Comparison of ENCODE assay signal across 8 cellular contexts in the genomic region with DNA sequence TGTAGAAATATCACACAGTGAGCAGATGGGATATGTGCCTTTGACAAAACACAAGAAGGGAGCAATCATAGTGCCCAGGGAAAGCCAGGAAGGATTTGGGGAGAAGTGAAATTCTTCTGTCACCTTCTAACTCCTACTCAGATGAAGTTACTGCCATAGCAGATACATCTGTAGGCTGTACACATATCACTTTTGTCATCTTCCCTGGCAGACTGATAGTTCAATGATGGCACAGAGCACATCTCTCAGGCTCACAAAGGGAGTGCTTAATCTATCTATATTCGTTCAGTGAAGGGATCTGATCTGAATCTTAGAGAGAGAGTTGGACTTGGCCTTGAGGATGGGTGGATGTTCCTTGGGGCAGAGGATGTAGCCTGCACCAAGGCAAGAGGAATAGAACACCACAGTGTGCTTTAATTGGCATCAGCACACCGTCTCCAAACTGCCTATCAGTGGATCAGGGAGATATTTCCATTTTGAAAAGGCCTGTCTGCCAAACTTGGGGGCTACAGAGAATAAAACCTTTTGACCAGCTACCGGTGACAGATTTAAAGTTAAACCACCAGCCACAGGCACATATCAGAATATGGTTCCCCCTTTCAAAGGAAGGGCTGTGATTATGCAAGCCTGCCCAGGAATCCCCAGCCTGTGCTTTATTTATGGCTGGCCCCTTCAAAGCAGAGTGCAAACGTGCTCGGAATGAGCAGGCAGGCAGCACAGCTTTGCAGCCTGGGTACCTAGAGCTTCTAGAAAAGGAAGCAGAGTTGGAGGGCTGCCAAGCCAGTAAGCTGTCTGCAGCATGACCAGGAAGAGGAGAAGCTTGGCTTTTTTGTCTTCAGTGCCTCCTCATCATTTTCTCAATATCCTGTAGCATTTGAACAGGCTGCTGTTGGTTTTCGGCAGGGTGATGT.
DNase-seq lines count a peak whose midpoint lies in the region; ATAC-seq and TF ChIP-seq lines count a peak whose summit lies in the region.

No MANE protein-coding gene starts in this region.

- H3K27me3 Mint-ChIP-seq in glutamatergic neuron (ENCODE audit: unreplicated experiment) = peaks cover 1% of the 10 kb centered on the region

- no peaks in the 10 kb centered on the region for H3K4me1 ChIP-seq in vagina

- peak; percentile 72 for ATAC-seq in HG02610 (IDR thresholded peaks at IDR 0.05; ENCODE audit: unreplicated experiment)
- peak; percentile 85 for ATAC-seq in sciatic nerve

- DNase-seq in GM06990 (ENCODE audit: extremely low read depth, insufficient read length) (peak; percentile 35), NCI-H2196 treated with DMSO at 0.1 percent for 48 hours (lab: John Stamatoyannopoulos, UW; ENCODE audit: unreplicated experiment) (peak; percentile 16), fibroblast of mammary gland (ENCODE audit: low read depth) (peak; percentile 24), sciatic nerve (ENCODE audit: low spot score) (peak; percentile 88), vagina (ENCODE audit: extremely low spot score in 2 of 2) (no peak), glutamatergic neuron (no peak)
- DNase-seq in activated CD8-positive, alpha-beta memory T cell treated with anti-CD3 and anti-CD28 coated beads for 4 hours (ENCODE audit: low read depth in 2 of 2) = peak; percentile 33 to 42

- H3K9me3 ChIP-seq in vagina = no peaks in the 10 kb centered on the region

- H3K36me3 ChIP-seq in GM06990 (ENCODE audit: control insufficient read depth, insufficient read depth, low read length) (no peaks in the 10 kb centered on the region), vagina (no peaks in the 10 kb centered on the region)

- TF ChIP-seq POLR2A in vagina (IDR thresholded peaks at IDR 0.05) = no peak

- peaks cover 14% of the 10 kb centered on the region for H3K4me1 Mint-ChIP-seq in glutamatergic neuron (ENCODE audit: low read depth, unreplicated experiment)

- H3K4me3 Mint-ChIP-seq in glutamatergic neuron (ENCODE audit: unreplicated experiment) = no peak overlapping the region

- H3K27ac ChIP-seq in vagina = no peak overlapping the region

- peaks cover 5% of the 10 kb centered on the region for H3K36me3 Mint-ChIP-seq in glutamatergic neuron (ENCODE audit: unreplicated experiment)

- no peak overlapping the region for H3K27ac Mint-ChIP-seq in glutamatergic neuron (ENCODE audit: unreplicated experiment)

- no peaks in the 10 kb centered on the region for H3K27me3 ChIP-seq in GM06990 (replicated peaks; ENCODE audit: control insufficient read depth, insufficient read depth, low read length)
- H3K27me3 ChIP-seq in vagina = no peaks in the 10 kb centered on the region

- peaks cover 4% of the 10 kb centered on the region for H3K9me3 Mint-ChIP-seq in glutamatergic neuron (ENCODE audit: unreplicated experiment)

- no peak for TF ChIP-seq CTCF in GM06990 (IDR thresholded peaks at IDR 0.05; ENCODE audit: insufficient read depth, low read length, poor library complexity, severe bottlenecking)
- no peak for TF ChIP-seq CTCF in fibroblast of mammary gland (conservative IDR thresholded peaks at IDR 0.05; ENCODE audit: control insufficient read depth, insufficient read depth, low read depth, low read length)
- TF ChIP-seq CTCF in vagina (IDR thresholded peaks at IDR 0.05) = no peak
- TF ChIP-seq CTCF in glutamatergic neuron (IDR thresholded peaks at IDR 0.05; ENCODE audit: partially characterized antibody, unreplicated experiment) = no peak

- H3K4me3 ChIP-seq in GM06990 (replicated peaks; ENCODE audit: low read depth, low read length) = no peak overlapping the region
- no peak overlapping the region for H3K4me3 ChIP-seq in fibroblast of mammary gland (ENCODE audit: control insufficient read depth, low read depth, low read length)
- no peak overlapping the region for H3K4me3 ChIP-seq in vagina

- intact Hi-C loops in sciatic nerve (cut with DNase I) (no loop called here), vagina (cut with DNase I) (no loop called here)

Comparison
In these comparisons a context has a peak if more than half of its experiments do, and no peak if none do; other contexts are left out.
1. DNase-seq: peak in GM06990 (single experiment), NCI-H2196 treated with DMSO at 0.1 percent for 48 hours (single experiment), activated CD8-positive, alpha-beta memory T cell treated with anti-CD3 and anti-CD28 coated beads for 4 hours (2 of 2), fibroblast of mammary gland (single experiment) and sciatic nerve (single experiment); none in vagina (0 of 2) and glutamatergic neuron (single experiment).